ENCODE assay signal across 8 cellular contexts in genomic region chr17:63477471-63478440, GRCh38. TPM values are rescaled to one million over a fixed set of nuclear protein-coding genes. Genes with fewer than 3 reads are reported as not detected.
DNase-seq lines count a peak whose midpoint lies in the region; ATAC-seq and TF ChIP-seq lines count a peak whose summit lies in the region.

No MANE protein-coding gene starts in this region.

- peak overlapping the region; percentile 31; the same call in 1 of the 2 replicates for H3K4me3 ChIP-seq in MM.1S (ENCODE audit: low read length)
- H3K4me3 ChIP-seq in body of pancreas = no peak overlapping the region
- peak overlapping the region; percentile 42 for H3K4me3 ChIP-seq in lung
- peak overlapping the region in 1 of 3 donors; percentile 43 for H3K4me3 ChIP-seq in thyroid gland (replicated peaks in 1 of 3)

- no peaks in the 10 kb centered on the region for H3K9me2 ChIP-seq in MM.1S (replicated peaks; ENCODE audit: insufficient read depth, low read length)

- H3K27ac ChIP-seq in MM.1S (ENCODE audit: low read length) = no peak overlapping the region
- H3K27ac ChIP-seq in body of pancreas = peak overlapping the region in 3 of 4 donors; percentile 36 to 88 (median 69)
- H3K27ac ChIP-seq in lung (ENCODE audit: low read depth in 1 of 2, low read length in 1 of 2) = peak overlapping the region in 1 of 2 donors; percentile 37
- H3K27ac ChIP-seq in thyroid gland = no peak overlapping the region

- H3K9me3 ChIP-seq in MM.1S (replicated peaks; ENCODE audit: insufficient read depth, low read length) (no peaks in the 10 kb centered on the region), body of pancreas (no peaks in the 10 kb centered on the region), lung (ENCODE audit: control insufficient read depth in 2 of 2, insufficient read depth in 1 of 2, low read length in 1 of 2) (no peaks in the 10 kb centered on the region), thyroid gland (no peaks in the 10 kb centered on the region)

- intact Hi-C loops in body of pancreas (cut with DNase I) (loop anchor here (5.0 kb wide), 1 partner anchor 40 kb away; no protein-coding TSS in a partner anchor), thyroid gland (cut with DNase I) (loop anchor here (5.0 kb wide), 1 partner anchor 50 kb away; no protein-coding TSS in a partner anchor)

- peak overlapping the region; percentile 48; the same call in 1 of the 2 replicates for H3K4me2 ChIP-seq in MM.1S (ENCODE audit: low read depth, low read length)

- 0 out of 2 replicates have a peak, but pooled peaks cover 4% of the 10 kb centered on the region for H3K4me1 ChIP-seq in MM.1S (ENCODE audit: low read length)
- peaks cover 53% of the 10 kb centered on the region for H3K4me1 ChIP-seq in body of pancreas
- peaks cover 0 to 20% of the 10 kb centered on the region in 2 donors for H3K4me1 ChIP-seq in lung (ENCODE audit: control insufficient read depth in 2 of 2, insufficient read depth in 2 of 2, low read length in 2 of 2)
- peaks cover 5 to 43% of the 10 kb centered on the region in 2 donors for H3K4me1 ChIP-seq in thyroid gland

- no peaks in the 10 kb centered on the region for H4K20me1 ChIP-seq in MM.1S (ENCODE audit: insufficient read depth, low read length)

- no peak for ATAC-seq in body of pancreas
- no peak for ATAC-seq in lung (ENCODE audit: insufficient read depth, low FRiP score)
- no peak for ATAC-seq in GM18873 (IDR thresholded peaks at IDR 0.05; ENCODE audit: low FRiP score, unreplicated experiment)
- no peak for ATAC-seq in GM18870 (IDR thresholded peaks at IDR 0.05; ENCODE audit: unreplicated experiment)

- DNase-seq in ELF-1 (ENCODE audit: low read depth, low spot score) (peak; percentile 42), MM.1S (no peak), body of pancreas (peak in 1 of 4 donors; percentile 19), lung (ENCODE audit: low spot score) (no peak), thyroid gland (no peak), glomerular visceral epithelial cell (ENCODE audit: extremely low spot score) (no peak)

- WGBS in body of pancreas, 2 donors = 20 to 26% methylated on average over 21 to 38 of the region's 45 CpGs
- WGBS in lung, 2 donors = 10 to 15% methylated on average over 44 to 45 of the region's 45 CpGs
- WGBS in thyroid gland, 2 donors = 18 to 19% methylated on average over 15 to 30 of the region's 45 CpGs

- H3K36me3 ChIP-seq in MM.1S (replicated peaks; ENCODE audit: insufficient read depth, low read length) (no peaks in the 10 kb centered on the region), body of pancreas (replicated peaks in 1 of 2; ENCODE audit: insufficient read depth in 1 of 2, low read depth in 2 of 2) (no peaks in the 10 kb centered on the region), lung (ENCODE audit: control insufficient read depth in 2 of 2, insufficient read depth in 2 of 2, low read length in 2 of 2) (no peaks in the 10 kb centered on the region), thyroid gland (no peaks in the 10 kb centered on the region)

- H3K27me3 ChIP-seq in MM.1S (replicated peaks; ENCODE audit: insufficient read depth, low read length) (peaks cover 82% of the 10 kb centered on the region), body of pancreas (no peaks in the 10 kb centered on the region), lung (ENCODE audit: control insufficient read depth, insufficient read depth) (no peaks in the 10 kb centered on the region), thyroid gland (no peaks in the 10 kb centered on the region)

- H3F3A ChIP-seq in MM.1S (ENCODE audit: insufficient read depth, low read length) = no peaks in the 10 kb centered on the region

- H2AFZ ChIP-seq in MM.1S (ENCODE audit: low read length) = no peak overlapping the region

- no peak overlapping the region for H3K9ac ChIP-seq in MM.1S (ENCODE audit: low read length)

- no peaks in the 10 kb centered on the region for H3K79me2 ChIP-seq in MM.1S (ENCODE audit: low read length)

- TF ChIP-seq CTCF in MM.1S (IDR thresholded peaks at IDR 0.05; ENCODE audit: low read length) = no peak
- TF ChIP-seq CTCF in body of pancreas (IDR thresholded peaks at IDR 0.05) = no peak
- TF ChIP-seq CTCF in lung (IDR thresholded peaks at IDR 0.05; ENCODE audit: control extremely low read depth, extremely low read depth) = no peak
- no peak for TF ChIP-seq CTCF in thyroid gland (IDR thresholded peaks at IDR 0.05)

- TF ChIP-seq POLR2A in body of pancreas (IDR thresholded peaks at IDR 0.05) (no peak), thyroid gland (IDR thresholded peaks at IDR 0.05) (no peak)

RNA-seq across cellular contexts. Expression of gene ACE, which starts 0.9 kb away (rescaled TPM):
- total RNA-seq in body of pancreas (1 to 10 TPM; 5.3 to 6.2 TPM), lung (10 to 100 TPM; 48.5 to 87.3 TPM), thyroid gland (10 to 100 TPM in 2 of 4 donors, 1 to 10 TPM in 2; 1.1 to 12.7 (median 10.3) TPM)
- polyA plus RNA-seq in lung = 10 to 100 TPM in 1 of 2 donors, 1 to 10 TPM in 1; 5.5 to 22.1 TPM

RNA-seq across cellular contexts. Expression of gene CYB561, which starts 31.6 kb away (rescaled TPM):
- 100 to 1,000 TPM in 1 of 2 donors, 10 to 100 TPM in 1; 61.5 to 137 TPM for total RNA-seq in body of pancreas
- total RNA-seq in lung = 10 to 100 TPM; 42.4 to 97.9 TPM
- polyA plus RNA-seq in lung = 10 to 100 TPM; 41.2 to 49.2 TPM
- total RNA-seq in thyroid gland = 100 to 1,000 TPM in 2 of 4 donors, 10 to 100 TPM in 2; 46.2 to 129 (median 101) TPM

RNA-seq across cellular contexts. Expression of gene KCNH6, which starts 45.4 kb away (rescaled TPM):
- under 1 TPM in 1 of 2 donors, not detected in 1; 0.78 TPM for total RNA-seq in body of pancreas
- 1 to 10 TPM in 1 of 2 donors, under 1 TPM in 1; 0.55 to 1.6 TPM for total RNA-seq in lung
- polyA plus RNA-seq in lung = under 1 TPM; 0.05 to 0.06 TPM
- under 1 TPM in 1 of 4 donors, not detected in 3; 0.67 TPM for total RNA-seq in thyroid gland

Comparison
In these comparisons a context has a peak if more than half of its experiments do, and no peak if none do; other contexts are left out.
1. H3K27ac ChIP-seq: peak in body of pancreas (3 of 4); none in MM.1S (single experiment) and thyroid gland (0 of 3).
2. H3K4me3 ChIP-seq: peak in MM.1S (single experiment) and lung (single experiment); none in body of pancreas (0 of 2).